12 cellular contexts compared by ENCODE assay signal in genomic region chr1:45785583-45785982, GRCh38. TPM values are rescaled to one million over a fixed set of nuclear protein-coding genes. Genes with fewer than 3 reads are reported as not detected.
DNase-seq lines count a peak whose midpoint lies in the region; ATAC-seq lines count a peak whose summit lies in the region.
"Had no signal": no experiment of that assay in that cellular context is flagged by ENCODE, and none has a peak within 500 bp of the region (broad histone marks: within the 10 kb centered on the region; RNA-seq: fewer than 3 reads in every experiment).

No MANE protein-coding gene starts in this region.

- H3K36me3 Mint-ChIP-seq in CD8-positive, alpha-beta memory T cell, result peaks cover 0 to 3% (median 0%) of the 10 kb centered on the region in 3 donors
- peaks cover 2% of the 10 kb centered on the region for H3K36me3 Mint-ChIP-seq in activated naive CD4-positive, alpha-beta T cell treated with anti-CD3 and anti-CD28 coated beads, Interleukin-2, amount 10 ng/mL, durations not matched to agents 7 days and 5 days

- CTCF ChIA-PET in CD8-positive, alpha-beta memory T cell (lab: Charles Lee), result interaction anchor here (0.6 kb wide), 1 partner anchor 78 kb away, joined by 3 read pairs; no protein-coding TSS in a partner anchor
- CTCF ChIA-PET in activated naive CD4-positive, alpha-beta T cell treated with anti-CD3 and anti-CD28 coated beads, Interleukin-2, amount 10 ng/mL, durations not matched to agents 7 days and 5 days (lab: Charles Lee), result interaction anchor here (0.7 kb wide), 1 partner anchor 197 kb away, joined by 3 read pairs; no protein-coding TSS in a partner anchor

- H3K36me3 ChIP-seq in CD8-positive, alpha-beta memory T cell (ENCODE audit: insufficient read depth, low read length), result no peaks in the 10 kb centered on the region

- H3K27ac ChIP-seq in CD8-positive, alpha-beta memory T cell (ENCODE audit: low read depth, low read length), result no peak overlapping the region
- H3K27ac ChIP-seq: HL-60 had no signal

- DNase-seq in CD8-positive, alpha-beta memory T cell, result peak; percentile 3 to 61 (median 50)
- DNase-seq in RPMI8226 (peak; percentile 34), SKM-1 treated with dmso at 0.1 percent for 144 hours (lab: John Stamatoyannopoulos, UW; ENCODE audit: unreplicated experiment) (no peak), anterior cingulate cortex (lab: John Stamatoyannopoulos, UW) (no peak), glomerular visceral epithelial cell (ENCODE audit: extremely low spot score) (no peak), NCI-H146 (lab: John Stamatoyannopoulos, UW) (no peak)
- peak; percentile 75 for DNase-seq in activated naive CD4-positive, alpha-beta T cell treated with anti-CD3 and anti-CD28 coated beads, Interleukin-2, amount 10 ng/mL, durations not matched to agents 7 days and 5 days
- DNase-seq: mammary epithelial cell, NCI-H1930 had no signal

- peaks cover 12 to 26% (median 19%) of the 10 kb centered on the region in 3 donors for H3K4me1 Mint-ChIP-seq in CD8-positive, alpha-beta memory T cell
- H3K4me1 Mint-ChIP-seq in activated naive CD4-positive, alpha-beta T cell treated with anti-CD3 and anti-CD28 coated beads, Interleukin-2, amount 10 ng/mL, durations not matched to agents 7 days and 5 days, result peaks cover 26% of the 10 kb centered on the region

- H3K9me3 ChIP-seq in CD8-positive, alpha-beta memory T cell (ENCODE audit: low read length), result no peaks in the 10 kb centered on the region

- peaks cover 23% of the 10 kb centered on the region for H3K4me1 ChIP-seq in CD8-positive, alpha-beta memory T cell (ENCODE audit: insufficient read depth, low read length)

- H3K27me3 Mint-ChIP-seq in CD8-positive, alpha-beta memory T cell, result peaks cover 13 to 26% of the 10 kb centered on the region in 2 donors
- H3K27me3 Mint-ChIP-seq in activated naive CD4-positive, alpha-beta T cell treated with anti-CD3 and anti-CD28 coated beads, Interleukin-2, amount 10 ng/mL, durations not matched to agents 7 days and 5 days, result peaks cover 85% of the 10 kb centered on the region

- ATAC-seq in HG02759 (IDR thresholded peaks at IDR 0.05; ENCODE audit: unreplicated experiment), result peak; percentile 58

- peak overlapping the region in 3 of 8 donors; percentile 4 to 46 (median 36) for H3K27ac Mint-ChIP-seq in CD8-positive, alpha-beta memory T cell
- H3K27ac Mint-ChIP-seq in activated naive CD4-positive, alpha-beta T cell treated with anti-CD3 and anti-CD28 coated beads, Interleukin-2, amount 10 ng/mL, durations not matched to agents 7 days and 5 days, result peak overlapping the region; percentile 19
- H3K27ac Mint-ChIP-seq: dendritic cell treated with granulocyte-macrophage colony-stimulating factor and Interleukin-4, amounts not matched to agents 40 ng/mL and 50 ng/mL, for 4 days had no signal

- H3K27me3 ChIP-seq in CD8-positive, alpha-beta memory T cell (ENCODE audit: insufficient read depth, low read length, poor library complexity, severe bottlenecking), result peaks cover 4% of the 10 kb centered on the region

- no peaks in the 10 kb centered on the region for H3K9me3 Mint-ChIP-seq in CD8-positive, alpha-beta memory T cell
- peaks cover 2% of the 10 kb centered on the region for H3K9me3 Mint-ChIP-seq in activated naive CD4-positive, alpha-beta T cell treated with anti-CD3 and anti-CD28 coated beads, Interleukin-2, amount 10 ng/mL, durations not matched to agents 7 days and 5 days
- H3K9me3 Mint-ChIP-seq: dendritic cell treated with granulocyte-macrophage colony-stimulating factor and Interleukin-4, amounts not matched to agents 40 ng/mL and 50 ng/mL, for 4 days had no signal

- H3K4me3 ChIP-seq in CD8-positive, alpha-beta memory T cell (ENCODE audit: low read length), result peak overlapping the region; percentile 20

- POLR2A ChIA-PET in CD8-positive, alpha-beta memory T cell (lab: Charles Lee), result no interaction called here

- peak overlapping the region; percentile 12 to 81 (median 75) for H3K4me3 Mint-ChIP-seq in CD8-positive, alpha-beta memory T cell
- H3K4me3 Mint-ChIP-seq in activated naive CD4-positive, alpha-beta T cell treated with anti-CD3 and anti-CD28 coated beads, Interleukin-2, amount 10 ng/mL, durations not matched to agents 7 days and 5 days, result peak overlapping the region; percentile 49
- H3K4me3 Mint-ChIP-seq: dendritic cell treated with granulocyte-macrophage colony-stimulating factor and Interleukin-4, amounts not matched to agents 40 ng/mL and 50 ng/mL, for 4 days had no signal

RNA-seq across cellular contexts. Expression of gene MAST2, which starts 17.8 kb away (rescaled TPM):
- total RNA-seq in CD8-positive, alpha-beta memory T cell, result 10 to 100 TPM; 29.5 to 29.9 TPM
- 5.6 TPM for polyA plus RNA-seq in CD8-positive, alpha-beta memory T cell

RNA-seq across cellular contexts. Expression of gene IPP, which starts 35.1 kb away (rescaled TPM):
- 10 to 100 TPM; 18.3 to 19.4 TPM for total RNA-seq in CD8-positive, alpha-beta memory T cell
- polyA plus RNA-seq in CD8-positive, alpha-beta memory T cell, result 15.0 TPM

Comparison
In these comparisons a context has a peak if more than half of its experiments do, and no peak if none do; other contexts are left out.
1. DNase-seq: peak in CD8-positive, alpha-beta memory T cell (5 of 5), RPMI8226 (single experiment) and activated naive CD4-positive, alpha-beta T cell treated with anti-CD3 and anti-CD28 coated beads, Interleukin-2, amount 10 ng/mL, durations not matched to agents 7 days and 5 days (single experiment); none in SKM-1 treated with dmso at 0.1 percent for 144 hours (single experiment), anterior cingulate cortex (0 of 58), glomerular visceral epithelial cell (single experiment) and NCI-H146 (single experiment).